In genomic region chr2:112216158-112216557, GRCh38 we compare ENCODE assay signal across 11 cellular contexts. TPM values are rescaled to one million over a fixed set of nuclear protein-coding genes. Genes with fewer than 3 reads are reported as not detected.
A peak's percentile ranks its signal among the peaks of the same experiment; 100 is the strongest.
DNase-seq lines count a peak whose midpoint lies in the region; ATAC-seq and TF ChIP-seq lines count a peak whose summit lies in the region.
"Had no signal": no experiment of that assay in that cellular context is flagged by ENCODE, and none has a peak within 500 bp of the region (broad histone marks: within the 10 kb centered on the region; RNA-seq: fewer than 3 reads in every experiment).

No MANE protein-coding gene starts in this region.

- CTCF ChIA-PET in mammary epithelial cell (lab: Charles Lee; ENCODE audit: low non-redundant PET), result interaction anchor here (0.6 kb wide), 2 partner anchors 21 to 328 kb away, joined by 3 read pairs; no protein-coding TSS in a partner anchor

- TF ChIP-seq CTCF in Loucy (conservative IDR thresholded peaks at IDR 0.05; ENCODE audit: low read length) (peak; percentile 23; the same call in 1 of the 2 replicates), mammary epithelial cell (conservative IDR thresholded peaks at IDR 0.05 in 1 of 2, IDR thresholded peaks at IDR 0.05 in 1 of 2; ENCODE audit: extremely low read depth in 1 of 2, insufficient read depth in 1 of 2, low read depth in 1 of 2, low read length in 2 of 2) (peak; percentile 10 to 40)

- H3K9me3 Mint-ChIP-seq in effector memory CD8-positive, alpha-beta T cell, result peaks cover 0 to 5% of the 10 kb centered on the region in 2 donors

- no peak overlapping the region for H3K9ac ChIP-seq in Loucy (ENCODE audit: low read depth, low read length, poor library complexity, severe bottlenecking)
- no peak overlapping the region for H3K9ac ChIP-seq in mammary epithelial cell (ENCODE audit: insufficient read depth, low read length)

- no peak overlapping the region for H3K4me3 Mint-ChIP-seq in effector memory CD8-positive, alpha-beta T cell

- H3K9me3 ChIP-seq in Loucy (ENCODE audit: insufficient read depth, low read depth, low read length) (no peaks in the 10 kb centered on the region), mammary epithelial cell (replicated peaks; ENCODE audit: insufficient read depth, low read length) (no peaks in the 10 kb centered on the region)

- no peaks in the 10 kb centered on the region for H3K9me2 ChIP-seq in Loucy (replicated peaks; ENCODE audit: low read depth, low read length)

- peaks cover 4% of the 10 kb centered on the region for H3K36me3 Mint-ChIP-seq in effector memory CD8-positive, alpha-beta T cell (ENCODE audit: insufficient read depth)

- H4K20me1 ChIP-seq in Loucy (ENCODE audit: insufficient read depth, low read length, poor library complexity, severe bottlenecking) (no peaks in the 10 kb centered on the region), mammary epithelial cell (ENCODE audit: insufficient read depth, low read length) (no peaks in the 10 kb centered on the region)

- 100% methylated on average over 2 of the region's 3 CpGs for WGBS in mammary epithelial cell (ENCODE audit: low coverage, missing lambda C conversion rate)

- peaks cover 16% of the 10 kb centered on the region; the same call in 1 of the 2 replicates for H3K36me3 ChIP-seq in Loucy (ENCODE audit: insufficient read depth, low read length)
- H3K36me3 ChIP-seq in mammary epithelial cell (ENCODE audit: insufficient read depth, low read length), result peaks cover 5% of the 10 kb centered on the region

- H2AFZ ChIP-seq in Loucy (ENCODE audit: low read length), result no peak overlapping the region
- no peak overlapping the region for H2AFZ ChIP-seq in mammary epithelial cell (ENCODE audit: low read depth, low read length)

- TSS peak; percentile 68 for BruUV-seq in mammary epithelial cell (replicated peaks; lab: Mats Ljungman, UMichigan)

- intact Hi-C loops in mammary epithelial cell (cut with micrococcal nuclease), result no loop called here

- no peaks in the 10 kb centered on the region for H3K27me3 ChIP-seq in Loucy (ENCODE audit: insufficient read depth, low read length, poor library complexity, severe bottlenecking)
- no peaks in the 10 kb centered on the region for H3K27me3 ChIP-seq in mammary epithelial cell (ENCODE audit: insufficient read depth, low read length)

- ATAC-seq in left lobe of liver (peak; percentile 82), HG03159 (IDR thresholded peaks at IDR 0.05; ENCODE audit: unreplicated experiment) (no peak)
- no peak for ATAC-seq in effector memory CD8-positive, alpha-beta T cell (replicated peaks)
- ATAC-seq: esophagus mucosa, right cardiac atrium had no signal

- H3K27me3 Mint-ChIP-seq in effector memory CD8-positive, alpha-beta T cell, result no peaks in the 10 kb centered on the region

- no peak overlapping the region for H3K27ac ChIP-seq in mammary epithelial cell (ENCODE audit: insufficient read depth, low read depth, low read length)

- dilution Hi-C loops in mammary epithelial cell (cut with HindIII; ENCODE audit: low sequenced_read_pairs), result no loop called here

- peak; percentile 22 for DNase-seq in G401 (ENCODE audit: low spot score)
- no peak for DNase-seq in mammary epithelial cell
- DNase-seq in left lobe of liver (ENCODE audit: low spot score), result no peak
- no peak for DNase-seq in NCI-H146 (lab: John Stamatoyannopoulos, UW)
- DNase-seq in Ammon's horn (ENCODE audit: low spot score), result no peak
- no peak for DNase-seq in effector memory CD8-positive, alpha-beta T cell
- DNase-seq: activated naive CD4-positive, alpha-beta T cell treated with anti-CD3 and anti-CD28 coated beads, Interleukin-2, amount 50 U/mL, for 16 hours; right cardiac atrium had no signal

- no peak overlapping the region for H3K4me2 ChIP-seq in Loucy (ENCODE audit: low read depth, low read length, poor library complexity, severe bottlenecking)
- no peak overlapping the region for H3K4me2 ChIP-seq in mammary epithelial cell (ENCODE audit: insufficient read depth, low read depth, low read length)

- no peaks in the 10 kb centered on the region for H3F3A ChIP-seq in Loucy (ENCODE audit: low read depth)

- no peaks in the 10 kb centered on the region for H3K4me1 ChIP-seq in Loucy (ENCODE audit: insufficient read depth, low read length, poor library complexity, severe bottlenecking)
- no peaks in the 10 kb centered on the region for H3K4me1 ChIP-seq in mammary epithelial cell (ENCODE audit: insufficient read depth, low read length)

- H3K4me1 Mint-ChIP-seq in effector memory CD8-positive, alpha-beta T cell (ENCODE audit: low read depth in 2 of 2), result no peaks in the 10 kb centered on the region

- in situ Hi-C loops in G401 (cut with HindIII; ENCODE audit: low sequenced_read_pairs), result no loop called here
- in situ Hi-C loops in mammary epithelial cell (cut with MboI; ENCODE audit: low sequenced_read_pairs in 2 of 2), result no loop called here

- no peak overlapping the region for H3K4me3 ChIP-seq in Loucy (ENCODE audit: low read length, poor library complexity, severe bottlenecking)
- H3K4me3 ChIP-seq in mammary epithelial cell (replicated peaks in 1 of 3; ENCODE audit: insufficient read depth in 1 of 3, low read depth in 2 of 3, low read length in 3 of 3), result no peak overlapping the region

- H3K79me2 ChIP-seq in Loucy (ENCODE audit: insufficient read depth, low read length), result no peaks in the 10 kb centered on the region
- H3K79me2 ChIP-seq in mammary epithelial cell (ENCODE audit: insufficient read depth, low read length), result no peaks in the 10 kb centered on the region

- peak overlapping the region in 1 of 2 donors; percentile 22 for H3K27ac Mint-ChIP-seq in effector memory CD8-positive, alpha-beta T cell

RNA-seq across cellular contexts. Expression of gene ZC3H8, which starts 38.7 kb away (rescaled TPM):
- 3.7 and 3.8 TPM in 2 replicates for total RNA-seq in G401 (2014; rRNA removed; shearing (Covaris generic))
- 10 to 100 TPM; 13.8 to 19.9 TPM for total RNA-seq in mammary epithelial cell
- polyA plus RNA-seq in mammary epithelial cell, result 3.7 TPM
- not detected for polyA minus RNA-seq in mammary epithelial cell
- total RNA-seq in left lobe of liver, result 5.3 TPM

RNA-seq across cellular contexts. Expression of gene ZC3H6, which starts 59.2 kb away (rescaled TPM):
- 0.98 and 1.7 TPM in 2 replicates for total RNA-seq in G401 (2014; rRNA removed; shearing (Covaris generic))
- total RNA-seq in mammary epithelial cell (10 to 100 TPM in 1 of 2 donors, 1 to 10 TPM in 1; 6.0 to 10.6 TPM), left lobe of liver (3.7 TPM)
- polyA plus RNA-seq in mammary epithelial cell, result 0.58 TPM
- polyA minus RNA-seq in mammary epithelial cell, result 4.4 TPM
